ENCODE assay signal across 33 cellular contexts in the genomic region with DNA sequence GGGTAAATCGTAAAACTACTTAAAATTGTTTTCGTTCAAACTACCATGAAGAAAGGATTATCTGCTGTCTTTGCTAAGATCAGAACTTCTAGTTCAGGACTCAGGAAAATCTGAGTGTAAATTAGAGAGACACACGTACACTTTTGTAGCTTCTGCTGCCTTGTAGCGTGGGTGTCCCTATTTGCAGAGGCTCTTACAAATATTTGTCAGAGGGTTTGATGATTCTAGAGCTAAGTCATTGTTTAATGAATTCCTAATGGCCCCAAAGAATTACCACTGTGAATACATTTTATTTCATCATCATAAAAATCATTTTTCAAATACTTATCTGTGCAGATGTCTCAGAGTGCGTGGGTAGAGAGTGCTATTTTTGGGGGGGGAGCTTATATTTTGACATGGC.
"Had no signal": no experiment of that assay in that cellular context is flagged by ENCODE, and none has a peak within 500 bp of the region (broad histone marks: within the 10 kb centered on the region; RNA-seq: fewer than 3 reads in every experiment).

No MANE protein-coding gene starts in this region.

- H3K4me1 Mint-ChIP-seq: activated naive CD8-positive, alpha-beta T cell treated with anti-CD3 and anti-CD28 coated beads for 36 hours; stimulated activated memory B cell treated with anti-CD40 and anti-IgM and Interleukin-4, amounts not matched to agents 10 μg/mL and 1 μg/mL and 100 μg/mL, for 72 hours; stimulated activated naive CD8-positive, alpha-beta T cell treated with anti-CD3 and anti-CD28 coated beads, Interleukin-15, amount 100 ng/mL, for 72 hours had no signal

- H3K4me1 ChIP-seq: adrenal gland, colonic mucosa, esophagus squamous epithelium, left ventricle myocardium inferior, prostate gland, sigmoid colon, tibial artery, upper lobe of right lung had no signal

- ATAC-seq: mucosa of descending colon; stimulated activated memory B cell treated with anti-CD40 and anti-IgM and Interleukin-4, amounts not matched to agents 10 μg/mL and 1 μg/mL and 100 μg/mL, for 72 hours; stimulated activated naive CD8-positive, alpha-beta T cell treated with anti-CD3 and anti-CD28 coated beads, Interleukin-15, amount 100 ng/mL, for 72 hours; upper lobe of right lung had no signal

- H3K9me3 Mint-ChIP-seq: activated naive CD4-positive, alpha-beta T cell treated with anti-CD3 and anti-CD28 coated beads for 36 hours; activated naive CD8-positive, alpha-beta T cell treated with anti-CD3 and anti-CD28 coated beads for 36 hours; activated T-helper 1 cell treated with anti-CD3 and anti-CD28 coated beads, Interleukin-12 subunit alpha, Interleukin-12 subunit beta, Interleukin-2, Interleukin-4 antibody, amounts not matched to agents 30 ng/mL and 10 ng/mL and 1 ng/mL, durations not matched to agents 14 hours and 24 hours and 36 hours; nephron; stimulated activated memory B cell treated with anti-CD40 and anti-IgM and Interleukin-4, amounts not matched to agents 10 μg/mL and 1 μg/mL and 100 μg/mL, for 72 hours; stimulated activated naive CD8-positive, alpha-beta T cell treated with anti-CD3 and anti-CD28 coated beads, Interleukin-15, amount 100 ng/mL, for 72 hours had no signal

- H3K4me3 ChIP-seq: adrenal gland, cardiac muscle cell, colonic mucosa, esophagus squamous epithelium, left ventricle myocardium inferior, mucosa of descending colon, ovary, prostate gland, sigmoid colon, smooth muscle cell, tibial artery, upper lobe of right lung had no signal

- H3K36me3 Mint-ChIP-seq: activated naive CD8-positive, alpha-beta T cell treated with anti-CD3 and anti-CD28 coated beads for 36 hours; brain; stimulated activated memory B cell treated with anti-CD40 and anti-IgM and Interleukin-4, amounts not matched to agents 10 μg/mL and 1 μg/mL and 100 μg/mL, for 72 hours had no signal

- H3K27ac Mint-ChIP-seq: activated naive CD4-positive, alpha-beta T cell treated with anti-CD3 and anti-CD28 coated beads for 36 hours; activated naive CD8-positive, alpha-beta T cell treated with anti-CD3 and anti-CD28 coated beads for 36 hours; activated T-helper 1 cell treated with anti-CD3 and anti-CD28 coated beads, Interleukin-12 subunit alpha, Interleukin-12 subunit beta, Interleukin-2, Interleukin-4 antibody, amounts not matched to agents 30 ng/mL and 10 ng/mL and 1 ng/mL, durations not matched to agents 14 hours and 24 hours and 36 hours; brain; nephron; stimulated activated memory B cell treated with anti-CD40 and anti-IgM and Interleukin-4, amounts not matched to agents 10 μg/mL and 1 μg/mL and 100 μg/mL, for 72 hours; stimulated activated naive CD8-positive, alpha-beta T cell treated with anti-CD3 and anti-CD28 coated beads, Interleukin-15, amount 100 ng/mL, for 72 hours had no signal

- H3K9me3 ChIP-seq: adrenal gland, colonic mucosa, esophagus squamous epithelium, mucosa of descending colon, ovary, prostate gland, sigmoid colon, tibial artery, upper lobe of right lung had no signal

- H3K4me3 Mint-ChIP-seq: activated naive CD4-positive, alpha-beta T cell treated with anti-CD3 and anti-CD28 coated beads for 36 hours; activated naive CD8-positive, alpha-beta T cell treated with anti-CD3 and anti-CD28 coated beads for 36 hours; activated T-helper 1 cell treated with anti-CD3 and anti-CD28 coated beads, Interleukin-12 subunit alpha, Interleukin-12 subunit beta, Interleukin-2, Interleukin-4 antibody, amounts not matched to agents 30 ng/mL and 10 ng/mL and 1 ng/mL, durations not matched to agents 14 hours and 24 hours and 36 hours; brain; nephron; stimulated activated memory B cell treated with anti-CD40 and anti-IgM and Interleukin-4, amounts not matched to agents 10 μg/mL and 1 μg/mL and 100 μg/mL, for 72 hours; stimulated activated naive CD8-positive, alpha-beta T cell treated with anti-CD3 and anti-CD28 coated beads, Interleukin-15, amount 100 ng/mL, for 72 hours had no signal

- H3K4me2 ChIP-seq: smooth muscle cell had no signal

- H3K27ac ChIP-seq: adrenal gland, cardiac muscle cell, colonic mucosa, epithelial cell of prostate, esophagus squamous epithelium, left ventricle myocardium inferior, ovary, prostate gland, sigmoid colon, tibial artery, upper lobe of right lung had no signal

- DNase-seq: activated CD4-positive, alpha-beta T cell treated with anti-CD3 and anti-CD28 coated beads for 4 hours; activated CD4-positive, alpha-beta T cell treated with anti-CD3 and anti-CD28 coated beads, Interleukin-2, amount 50 U/mL, for 4 hours; activated CD4-positive, CD25-positive, alpha-beta regulatory T cell; activated CD8-positive, alpha-beta memory T cell treated with anti-CD3 and anti-CD28 coated beads for 24 hours; activated effector memory CD4-positive, alpha-beta T cell treated with anti-CD3 and anti-CD28 coated beads, Interleukin-2, amount 50 U/mL, for 16 hours; activated naive CD4-positive, alpha-beta T cell treated with anti-CD3 and anti-CD28 coated beads for 36 hours; activated naive CD8-positive, alpha-beta T cell treated with anti-CD3 and anti-CD28 coated beads for 36 hours; adrenal gland; aorta; cerebellar nuclear complex; colonic mucosa; effector CD8-positive, alpha-beta T cell; esophagus squamous epithelium; left ventricle myocardium inferior; mucosa of descending colon; ovary; retina; sigmoid colon; stimulated activated CD4-positive, alpha-beta T cell treated with anti-CD3 and anti-CD28 coated beads, Interleukin-1b, Interleukin-23, amount 100 ng/mL, for 48 hours; stimulated activated CD4-positive, alpha-beta T cell treated with anti-CD3 and anti-CD28 coated beads, Interleukin-4, amount 100 ng/mL, for 4 hours; stimulated activated CD8-positive, alpha-beta memory T cell treated with anti-CD3 and anti-CD28 coated beads, Interleukin-4, amount 100 ng/mL, for 48 hours; stimulated activated naive CD8-positive, alpha-beta T cell treated with anti-CD3 and anti-CD28 coated beads, Interleukin-15, amount 100 ng/mL, for 72 hours; substantia nigra; tibial artery; upper lobe of right lung had no signal

- H3K27me3 ChIP-seq: adrenal gland, cardiac muscle cell, colonic mucosa, esophagus squamous epithelium, ovary, sigmoid colon, tibial artery, upper lobe of right lung had no signal

- H3K36me3 ChIP-seq: adrenal gland, cardiac muscle cell, colonic mucosa, esophagus squamous epithelium, left ventricle myocardium inferior, ovary, prostate gland, sigmoid colon, tibial artery, upper lobe of right lung had no signal
